In genomic region chr14:101776315-101776714, GRCh38 we compare ENCODE assay signal across 15 cellular contexts. TPM values are rescaled to one million over a fixed set of nuclear protein-coding genes. Genes with fewer than 3 reads are reported as not detected.
DNase-seq lines count a peak whose midpoint lies in the region; ATAC-seq and TF ChIP-seq lines count a peak whose summit lies in the region.
"Had no signal": no experiment of that assay in that cellular context is flagged by ENCODE, and none has a peak within 500 bp of the region (broad histone marks: within the 10 kb centered on the region; RNA-seq: fewer than 3 reads in every experiment).

No MANE protein-coding gene starts in this region.

- H3K4me1 ChIP-seq in right lobe of liver (peaks cover 0 to 7% (median 3%) of the 10 kb centered on the region in 4 donors), uterus (peaks cover 0 to 9% of the 10 kb centered on the region in 2 donors)

- intact Hi-C loops in right lobe of liver (cut with DNase I): no loop called here
- intact Hi-C loops in uterus (cut with DNase I; ENCODE audit: low total_unique reads): no loop called here

- H3K4me1 Mint-ChIP-seq in stimulated activated memory B cell treated with anti-CD40 and anti-IgM and Interleukin-4, amounts not matched to agents 10 μg/mL and 1 μg/mL and 100 μg/mL, for 72 hours: peaks cover 65% of the 10 kb centered on the region

- DNase-seq in RPMI8226 (peak; percentile 11), right lobe of liver (no peak), kidney glomerular epithelial cell (lab: John Stamatoyannopoulos, UW) (no peak), uterus (no peak)
- DNase-seq: activated CD4-positive, alpha-beta memory T cell treated with anti-CD3 and anti-CD28 coated beads for 36 hours; BE2C; central memory CD4-positive, alpha-beta T cell; endodermal cell; HFFc6; NCI-H1694 treated with DMSO at 0.1 percent for 48 hours; psoas muscle had no signal

- H3K27ac ChIP-seq in right lobe of liver: no peak overlapping the region
- H3K27ac ChIP-seq in uterus: no peak overlapping the region
- H3K27ac ChIP-seq: psoas muscle had no signal

- H3K27me3 ChIP-seq in right lobe of liver (no peaks in the 10 kb centered on the region), uterus (no peaks in the 10 kb centered on the region)
- H3K27me3 ChIP-seq: BE2C had no signal

- 96% methylated on average over 5 of the region's 7 CpGs for WGBS in right lobe of liver (ENCODE audit: insufficient coverage, low coverage, low lambda C conversion rate, missing lambda C conversion rate)

- H3K36me3 ChIP-seq in right lobe of liver (no peaks in the 10 kb centered on the region), uterus (no peaks in the 10 kb centered on the region)
- H3K36me3 ChIP-seq: BE2C had no signal

- H3K9me3 ChIP-seq in right lobe of liver (no peaks in the 10 kb centered on the region), uterus (no peaks in the 10 kb centered on the region)
- H3K9me3 ChIP-seq: BE2C, psoas muscle had no signal

- H3K4me3 Mint-ChIP-seq in stimulated activated memory B cell treated with anti-CD40 and anti-IgM and Interleukin-4, amounts not matched to agents 10 μg/mL and 1 μg/mL and 100 μg/mL, for 72 hours: peak overlapping the region; percentile 43
- H3K4me3 Mint-ChIP-seq: activated CD4-positive, alpha-beta memory T cell treated with anti-CD3 and anti-CD28 coated beads for 36 hours; endodermal cell; HFFc6 had no signal

- ATAC-seq in GM18502 (IDR thresholded peaks at IDR 0.05; ENCODE audit: poor library complexity, unreplicated experiment): peak; percentile 59
- peak; percentile 57 for ATAC-seq in GM21825 (IDR thresholded peaks at IDR 0.05; ENCODE audit: unreplicated experiment)
- peak; percentile 64 for ATAC-seq in stimulated activated memory B cell treated with anti-CD40 and anti-IgM and Interleukin-4, amounts not matched to agents 10 μg/mL and 1 μg/mL and 100 μg/mL, for 72 hours
- ATAC-seq in right lobe of liver: no peak
- ATAC-seq: left lobe of liver, psoas muscle had no signal

- H3K9me3 Mint-ChIP-seq in stimulated activated memory B cell treated with anti-CD40 and anti-IgM and Interleukin-4, amounts not matched to agents 10 μg/mL and 1 μg/mL and 100 μg/mL, for 72 hours: no peaks in the 10 kb centered on the region
- H3K9me3 Mint-ChIP-seq: activated CD4-positive, alpha-beta memory T cell treated with anti-CD3 and anti-CD28 coated beads for 36 hours; endodermal cell; HFFc6 had no signal

- no peak for TF ChIP-seq CTCF in right lobe of liver (IDR thresholded peaks at IDR 0.05)
- no peak for TF ChIP-seq CTCF in uterus (IDR thresholded peaks at IDR 0.05)

- H3K27ac Mint-ChIP-seq in stimulated activated memory B cell treated with anti-CD40 and anti-IgM and Interleukin-4, amounts not matched to agents 10 μg/mL and 1 μg/mL and 100 μg/mL, for 72 hours: peak overlapping the region; percentile 69
- H3K27ac Mint-ChIP-seq: activated CD4-positive, alpha-beta memory T cell treated with anti-CD3 and anti-CD28 coated beads for 36 hours; endodermal cell; HFFc6 had no signal

- H3K4me3 ChIP-seq in right lobe of liver (no peak overlapping the region), uterus (no peak overlapping the region)
- H3K4me3 ChIP-seq: psoas muscle had no signal

- no peaks in the 10 kb centered on the region for H3K27me3 Mint-ChIP-seq in stimulated activated memory B cell treated with anti-CD40 and anti-IgM and Interleukin-4, amounts not matched to agents 10 μg/mL and 1 μg/mL and 100 μg/mL, for 72 hours
- H3K27me3 Mint-ChIP-seq: activated CD4-positive, alpha-beta memory T cell treated with anti-CD3 and anti-CD28 coated beads for 36 hours had no signal

- TF ChIP-seq POLR2A in right lobe of liver (IDR thresholded peaks at IDR 0.05) (no peak), uterus (IDR thresholded peaks at IDR 0.05) (no peak)

- H3K36me3 Mint-ChIP-seq in stimulated activated memory B cell treated with anti-CD40 and anti-IgM and Interleukin-4, amounts not matched to agents 10 μg/mL and 1 μg/mL and 100 μg/mL, for 72 hours: no peaks in the 10 kb centered on the region

RNA-seq across cellular contexts. Expression of gene PPP2R5C, which starts 14.8 kb away (rescaled TPM):
- total RNA-seq in right lobe of liver (10 to 100 TPM; 44.9 to 74.5 (median 55.3) TPM), uterus (100 to 1,000 TPM; 143 to 171 (median 169) TPM)

Comparison
In these comparisons a context has a peak if more than half of its experiments do, and no peak if none do; other contexts are left out.
1. ATAC-seq: peak in GM18502 (single experiment), GM21825 (single experiment) and stimulated activated memory B cell treated with anti-CD40 and anti-IgM and Interleukin-4, amounts not matched to agents 10 μg/mL and 1 μg/mL and 100 μg/mL, for 72 hours (single experiment); none in right lobe of liver (0 of 4).